In genomic region chr1:91091812-91092211, GRCh38 we compare ENCODE assay signal across 20 cellular contexts.
A peak's percentile ranks its signal among the peaks of the same experiment; 100 is the strongest.
DNase-seq lines count a peak whose midpoint lies in the region; ATAC-seq and TF ChIP-seq lines count a peak whose summit lies in the region.
"Had no signal": no experiment of that assay in that cellular context is flagged by ENCODE, and none has a peak within 500 bp of the region (broad histone marks: within the 10 kb centered on the region; RNA-seq: fewer than 3 reads in every experiment).

No MANE protein-coding gene starts in this region.

- no peaks in the 10 kb centered on the region for H3K36me3 ChIP-seq in hepatocyte (replicated peaks; ENCODE audit: insufficient read depth, low read depth)
- H3K36me3 ChIP-seq: BE2C, gastroesophageal sphincter, uterus had no signal

- H3K9me2 ChIP-seq in hepatocyte (replicated peaks; ENCODE audit: insufficient read depth), result no peaks in the 10 kb centered on the region

- H3K4me1 Mint-ChIP-seq in mesothelial cell of epicardium, result peaks cover 10% of the 10 kb centered on the region

- peak; percentile 93 for DNase-seq in DMS53 treated with DMSO at 0.1 percent for 48 hours (lab: John Stamatoyannopoulos, UW; ENCODE audit: unreplicated experiment)
- peak; percentile 98 for DNase-seq in NCI-H2029 (lab: John Stamatoyannopoulos, UW)
- peak; percentile 41 for DNase-seq in RPMI8226
- no peak for DNase-seq in mesothelial cell of epicardium (ENCODE audit: low spot score in 2 of 2, unreplicated experiment in 2 of 2)
- no peak for DNase-seq in hepatocyte (ENCODE audit: low spot score)
- DNase-seq in stimulated activated CD4-positive, alpha-beta T cell treated with anti-CD3 and anti-CD28 coated beads, Interleukin-4, amount 100 ng/mL, for 24 hours, result no peak
- DNase-seq: activated CD4-positive, alpha-beta T cell treated with anti-CD3 and anti-CD28 coated beads, Interleukin-2, amount 50 U/mL, for 4 hours; activated gamma-delta T cell treated with Interleukin-2 at 50 U/mL for 16 hours; BE2C; body of pancreas; effector memory CD8-positive, alpha-beta T cell; NCI-H187 treated with DMSO at 0.1 percent for 48 hours; stimulated activated CD4-positive, alpha-beta T cell treated with anti-CD3 and anti-CD28 coated beads, Interleukin-2, amount 100 ng/mL, for 24 hours; T-helper 9 cell; uterus had no signal

- H3K4me2 ChIP-seq in hepatocyte, result no peak overlapping the region
- H3K4me2 ChIP-seq: KMS-11 had no signal

- TF ChIP-seq CTCF in mesothelial cell of epicardium (IDR thresholded peaks at IDR 0.05; ENCODE audit: unreplicated experiment) (no peak), hepatocyte (IDR thresholded peaks at IDR 0.05; ENCODE audit: poor library complexity) (no peak)

- H3K27ac ChIP-seq in hepatocyte, result no peak overlapping the region
- H3K27ac ChIP-seq: body of pancreas, gastroesophageal sphincter, KMS-11, uterus had no signal

- WGBS in hepatocyte (ENCODE audit: low lambda C conversion rate, missing lambda C conversion rate), result 56% methylated on average over 7 of the region's 7 CpGs

- no peak overlapping the region for H2AFZ ChIP-seq in hepatocyte

- H3K4me3 Mint-ChIP-seq in mesothelial cell of epicardium, result no peak overlapping the region
- H3K4me3 Mint-ChIP-seq: effector memory CD8-positive, alpha-beta T cell had no signal

- H4K20me1 ChIP-seq in hepatocyte (ENCODE audit: insufficient read depth, poor library complexity, severe bottlenecking), result no peaks in the 10 kb centered on the region

- H3K27me3 Mint-ChIP-seq in mesothelial cell of epicardium (ENCODE audit: low read depth), result no peaks in the 10 kb centered on the region

- no peaks in the 10 kb centered on the region for H3K27me3 ChIP-seq in hepatocyte
- H3K27me3 ChIP-seq: BE2C, body of pancreas, gastroesophageal sphincter, uterus had no signal

- H3K36me3 Mint-ChIP-seq in mesothelial cell of epicardium, result no peaks in the 10 kb centered on the region

- peaks cover 19% of the 10 kb centered on the region for H3K9me3 Mint-ChIP-seq in mesothelial cell of epicardium
- H3K9me3 Mint-ChIP-seq: effector memory CD8-positive, alpha-beta T cell had no signal

- H3K4me1 ChIP-seq in hepatocyte (ENCODE audit: insufficient read depth), result no peaks in the 10 kb centered on the region
- H3K4me1 ChIP-seq: BE2C, body of pancreas, gastroesophageal sphincter, uterus had no signal

- H3K79me2 ChIP-seq in hepatocyte, result no peaks in the 10 kb centered on the region

- no peaks in the 10 kb centered on the region for H3K9me3 ChIP-seq in hepatocyte (ENCODE audit: low read depth)
- H3K9me3 ChIP-seq: BE2C, body of pancreas, gastroesophageal sphincter, uterus had no signal

- H3K4me3 ChIP-seq in hepatocyte, result no peak overlapping the region
- H3K4me3 ChIP-seq: body of pancreas, gastroesophageal sphincter, uterus had no signal

- ATAC-seq in HG03354 (IDR thresholded peaks at IDR 0.05; ENCODE audit: poor library complexity, severe bottlenecking, unreplicated experiment) (no peak), GM21717 (IDR thresholded peaks at IDR 0.05; ENCODE audit: unreplicated experiment) (no peak)
- ATAC-seq: body of pancreas; effector memory CD8-positive, alpha-beta T cell; gastroesophageal sphincter; Panc1 had no signal

- peak overlapping the region; percentile 10 for H3K27ac Mint-ChIP-seq in mesothelial cell of epicardium
- H3K27ac Mint-ChIP-seq: effector memory CD8-positive, alpha-beta T cell had no signal

Comparison
In these comparisons a context has a peak if more than half of its experiments do, and no peak if none do; other contexts are left out.
1. DNase-seq: peak in DMS53 treated with DMSO at 0.1 percent for 48 hours (single experiment), NCI-H2029 (single experiment) and RPMI8226 (single experiment); none in mesothelial cell of epicardium (0 of 2), hepatocyte (single experiment) and stimulated activated CD4-positive, alpha-beta T cell treated with anti-CD3 and anti-CD28 coated beads, Interleukin-4, amount 100 ng/mL, for 24 hours (single experiment).